1 cellular context compared by ENCODE assay signal in genomic region chr5:74580729-74581110, GRCh38.
TF ChIP-seq lines count a peak whose summit lies in the region.

No MANE protein-coding gene starts in this region.

TF ChIP-seq in HepG2, 621 proteins besides CTCF, POLR2A, EP300 and RAD21:
- TF ChIP-seq ARID4A (CRISPR knock-in tag; IDR thresholded peaks at IDR 0.05; ENCODE audit: borderline replicate concordance) (0 out of 2 replicates have a peak, but pooled peaks have one; percentile 18), SRSF9 (IDR thresholded peaks at IDR 0.05; ENCODE audit: borderline replicate concordance, insufficient read depth, low read depth, low read length, poor library complexity, severe bottlenecking) (no peak), ZNF556 (CRISPR knock-in tag; IDR thresholded peaks at IDR 0.05; ENCODE audit: borderline replicate concordance) (0 out of 2 replicates have a peak, but pooled peaks have one; percentile 0), ZBTB8A (CRISPR knock-in tag; IDR thresholded peaks at IDR 0.05; ENCODE audit: borderline replicate concordance, low read depth) (0 out of 2 replicates have a peak, but pooled peaks have one; percentile 27), RARG (CRISPR knock-in tag; IDR thresholded peaks at IDR 0.05; ENCODE audit: low read depth) (0 out of 2 replicates have a peak, but pooled peaks have one; percentile 32), ZNF335 (CRISPR knock-in tag; IDR thresholded peaks at IDR 0.05) (0 out of 2 replicates have a peak, but pooled peaks have one; percentile 16), CEBPB (IDR thresholded peaks at IDR 0.05; ENCODE audit: borderline replicate concordance, low read depth, low read length) (0 out of 2 replicates have a peak, but pooled peaks have one; percentile 2), ZNF652 (CRISPR knock-in tag; IDR thresholded peaks at IDR 0.05; ENCODE audit: borderline replicate concordance, low read depth) (no peak), ZNF143 (CRISPR knock-in tag; IDR thresholded peaks at IDR 0.05) (0 out of 2 replicates have a peak, but pooled peaks have one; percentile 6), ZNF605 (CRISPR knock-in tag; IDR thresholded peaks at IDR 0.05) (no peak), CHD4 (IDR thresholded peaks at IDR 0.05; ENCODE audit: borderline replicate concordance, low read length) (peak; percentile 64; the same call in 1 of the 2 replicates), SMARCC2 (IDR thresholded peaks at IDR 0.05) (no peak), ZNF18 (CRISPR knock-in tag; IDR thresholded peaks at IDR 0.05; ENCODE audit: insufficient replicate concordance) (peak; percentile 13), MLX (CRISPR knock-in tag; IDR thresholded peaks at IDR 0.05) (0 out of 2 replicates have a peak, but pooled peaks have one; percentile 1), PCBP2 (optimal IDR thresholded peaks at IDR 0.05; ENCODE audit: low read depth, low read length, poor library complexity, severe bottlenecking) (no peak), ARID5B (CRISPR knock-in tag; IDR thresholded peaks at IDR 0.05) (no peak), SMYD3 (CRISPR knock-in tag; IDR thresholded peaks at IDR 0.05) (no peak), ASH2L (IDR thresholded peaks at IDR 0.05; ENCODE audit: insufficient read length, low read depth, low read length) (peak; percentile 63)
